ENCODE assay signal across 6 cellular contexts in the genomic region with DNA sequence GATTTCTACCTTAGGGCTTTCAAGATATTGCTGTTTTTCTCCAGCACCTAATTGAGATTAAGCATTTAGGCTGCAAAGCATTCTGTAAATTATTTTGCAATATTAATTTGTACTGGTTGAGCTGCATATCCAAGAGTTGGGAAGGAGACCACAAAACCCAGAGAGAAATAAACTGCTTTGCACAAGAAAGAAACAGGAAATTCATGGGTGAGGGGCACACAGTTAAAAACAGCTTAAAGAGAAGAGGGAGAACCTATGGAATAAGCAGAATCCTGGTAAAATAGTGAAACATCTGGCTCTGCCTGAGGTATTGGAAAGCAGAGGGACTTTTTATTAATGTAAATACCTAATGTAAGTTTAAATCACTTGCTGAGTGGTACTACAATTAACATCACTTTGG.
"Had no signal": no experiment of that assay in that cellular context is flagged by ENCODE, and none has a peak within 500 bp of the region (broad histone marks: within the 10 kb centered on the region; RNA-seq: fewer than 3 reads in every experiment).

No MANE protein-coding gene starts in this region.

- ATAC-seq: K562 had no signal

- H3K27ac ChIP-seq: GM23248 had no signal

- DNase-seq: GM23248, H9, HCEC 1CT, IMR-90, KG1 had no signal

- H3K9ac ChIP-seq: GM23248 had no signal

- H3K4me3 Mint-ChIP-seq: H9 had no signal

- H2AFZ ChIP-seq: GM23248 had no signal

- H3K4me3 ChIP-seq: GM23248, K562 had no signal
